8 cellular contexts compared by ENCODE assay signal in genomic region chr19:1438933-1439358, GRCh38. TPM values are rescaled to one million over a fixed set of nuclear protein-coding genes. Genes with fewer than 3 reads are reported as not detected.
A peak's percentile ranks its signal among the peaks of the same experiment; 100 is the strongest.
DNase-seq lines count a peak whose midpoint lies in the region; ATAC-seq and TF ChIP-seq lines count a peak whose summit lies in the region.

No MANE protein-coding gene starts in this region.

- no peak overlapping the region for H2BK15ac ChIP-seq in neuronal stem cell (ENCODE audit: low read length)

- H4K8ac ChIP-seq in neuronal stem cell (ENCODE audit: low read depth, low read length), result no peak overlapping the region

- H3K4me2 ChIP-seq in neuronal stem cell (ENCODE audit: insufficient read depth, low read length, poor library complexity, severe bottlenecking), result peak overlapping the region; percentile 91

- peaks cover 21% of the 10 kb centered on the region for H3K79me1 ChIP-seq in neuronal stem cell (ENCODE audit: low read depth, low read length)

- H3K27ac Mint-ChIP-seq in CD8-positive, alpha-beta T cell, result peak overlapping the region; percentile 100

- no peaks in the 10 kb centered on the region for H3K27me3 ChIP-seq in CD8-positive, alpha-beta T cell (ENCODE audit: insufficient read depth, low read length)
- no peaks in the 10 kb centered on the region for H3K27me3 ChIP-seq in MG63
- H3K27me3 ChIP-seq in ectodermal cell (ENCODE audit: control insufficient read depth, insufficient read depth, low read length, poor library complexity, severe bottlenecking), result no peaks in the 10 kb centered on the region
- H3K27me3 ChIP-seq in neuronal stem cell (ENCODE audit: control insufficient read depth in 3 of 3, insufficient read depth in 3 of 3, low read depth in 1 of 3, low read length in 3 of 3), result no peaks in the 10 kb centered on the region

- no peak overlapping the region for H2AFZ ChIP-seq in neuronal stem cell (ENCODE audit: low read length)

- no peak for ATAC-seq in CD8-positive, alpha-beta T cell
- ATAC-seq in HG02642 (IDR thresholded peaks at IDR 0.05; ENCODE audit: poor library complexity, unreplicated experiment) (no peak), HG03045 (IDR thresholded peaks at IDR 0.05; ENCODE audit: unreplicated experiment) (no peak)

- intact Hi-C loops in CD8-positive, alpha-beta T cell (cut with DNase I, micrococcal nuclease), result loop anchor here (1.0 to 5.0 kb wide), 6 partner anchors 32 to 213 kb away; partner anchors contain the start of genes DAZAP1 (in 2 of the 2), NDUFS7 (in 1 of the 2), PCSK4 (in 1 of the 2) and TCF3 (in 1 of the 2)

- H3K36me3 Mint-ChIP-seq in CD8-positive, alpha-beta T cell, result peaks cover 45% of the 10 kb centered on the region

- peaks cover 22% of the 10 kb centered on the region for H3K4me1 ChIP-seq in CD8-positive, alpha-beta T cell (ENCODE audit: insufficient read depth, low read length)
- H3K4me1 ChIP-seq in ectodermal cell (ENCODE audit: control insufficient read depth, insufficient read depth, low read length) (peaks cover 7% of the 10 kb centered on the region), neuronal stem cell (ENCODE audit: control insufficient read depth in 2 of 2, insufficient read depth in 1 of 2, low read depth in 1 of 2, low read length in 2 of 2) (peaks cover 4% of the 10 kb centered on the region in 2 donors)

- H3K23ac ChIP-seq in neuronal stem cell (ENCODE audit: low read depth, low read length, poor library complexity), result peak overlapping the region; percentile 99

- H3K9me3 ChIP-seq in CD8-positive, alpha-beta T cell (ENCODE audit: low read length), result no peaks in the 10 kb centered on the region
- H3K9me3 ChIP-seq in MG63 (no peaks in the 10 kb centered on the region), ectodermal cell (ENCODE audit: control insufficient read depth, low read length) (no peaks in the 10 kb centered on the region), neuronal stem cell (replicated peaks in 1 of 2; ENCODE audit: control insufficient read depth in 2 of 2, insufficient read depth in 1 of 2, low read depth in 1 of 2, low read length in 2 of 2) (peaks cover 0 to 2% of the 10 kb centered on the region in 2 donors)

- no peak overlapping the region for H3K4ac ChIP-seq in neuronal stem cell (ENCODE audit: low read length)

- H2BK5ac ChIP-seq in neuronal stem cell (ENCODE audit: low read length), result peak overlapping the region; percentile 87

- no peak for TF ChIP-seq CTCF in CD8-positive, alpha-beta T cell (IDR thresholded peaks at IDR 0.05)

- no peak overlapping the region for H2BK120ac ChIP-seq in neuronal stem cell (ENCODE audit: low read depth, low read length)

- H3K4me3 Mint-ChIP-seq in CD8-positive, alpha-beta T cell, result peak overlapping the region; percentile 98

- no peaks in the 10 kb centered on the region for H3K27me3 Mint-ChIP-seq in CD8-positive, alpha-beta T cell (ENCODE audit: low read depth)

- H3K14ac ChIP-seq in neuronal stem cell (ENCODE audit: low read length), result no peak overlapping the region

- POLR2A ChIA-PET in CD8-positive, alpha-beta T cell (lab: Charles Lee), result no interaction called here

- H3K18ac ChIP-seq in neuronal stem cell (ENCODE audit: low read length), result peak overlapping the region; percentile 100

- no peaks in the 10 kb centered on the region for H3K9me3 Mint-ChIP-seq in CD8-positive, alpha-beta T cell

- WGBS in ectodermal cell, 2 experiments, result 0 to 2% methylated on average over 27 of the region's 27 CpGs
- whole genome bisulfite sequencing in neuronal stem cell (ENCODE audit: extremely low coverage in 2 of 2, insufficient read length in 2 of 2, insufficient replicate concordance in 1 of 2), 2 donors, result no CpG with 5 or more reads among the region's 27 CpGs

- H2BK12ac ChIP-seq in neuronal stem cell (ENCODE audit: low read length), result no peak overlapping the region

- peaks cover 22% of the 10 kb centered on the region for H3K36me3 ChIP-seq in CD8-positive, alpha-beta T cell (ENCODE audit: insufficient read depth, low read length)
- H3K36me3 ChIP-seq in MG63 (peaks cover 47% of the 10 kb centered on the region), ectodermal cell (ENCODE audit: control insufficient read depth, insufficient read depth, low read length) (peaks cover 28% of the 10 kb centered on the region), neuronal stem cell (replicated peaks in 1 of 2; ENCODE audit: control insufficient read depth in 2 of 2, insufficient read depth in 2 of 2, low read length in 2 of 2) (peaks cover 39 to 62% of the 10 kb centered on the region in 2 donors)

- peaks cover 23% of the 10 kb centered on the region for H3K4me1 Mint-ChIP-seq in CD8-positive, alpha-beta T cell (ENCODE audit: low read depth)

- CTCF ChIA-PET in CD8-positive, alpha-beta T cell (lab: Charles Lee), result no interaction called here

- peak overlapping the region; percentile 82 for H3K27ac ChIP-seq in CD8-positive, alpha-beta T cell (ENCODE audit: low read depth, low read length)
- H3K27ac ChIP-seq in ectodermal cell (ENCODE audit: insufficient read depth, low read depth, low read length, poor library complexity, severe bottlenecking) (no peak overlapping the region), neuronal stem cell (replicated peaks; ENCODE audit: low read length) (no peak overlapping the region)

- peak overlapping the region; percentile 99 for H3K9ac ChIP-seq in neuronal stem cell (ENCODE audit: low read depth, low read length, poor library complexity)

- peak overlapping the region; percentile 79 for H3K4me3 ChIP-seq in CD8-positive, alpha-beta T cell (ENCODE audit: low read depth, low read length)
- peak overlapping the region; percentile 86 for H3K4me3 ChIP-seq in MG63
- peak overlapping the region; percentile 86 for H3K4me3 ChIP-seq in ectodermal cell (ENCODE audit: insufficient read depth, low read depth, low read length)
- H3K4me3 ChIP-seq in neuronal stem cell (ENCODE audit: low read length in 2 of 2), result peak overlapping the region; percentile 89 to 92

- H2AK5ac ChIP-seq in neuronal stem cell (ENCODE audit: low read depth, low read length), result peak overlapping the region; percentile 93

- H4K91ac ChIP-seq in neuronal stem cell (ENCODE audit: low read depth, low read length, poor library complexity), result no peak overlapping the region

- DNase-seq in CD8-positive, alpha-beta T cell, result no peak
- DNase-seq in MG63 (no peak), neuronal stem cell (ENCODE audit: low spot score) (no peak), H4 (ENCODE audit: low spot score) (no peak)
- DNase-seq in stimulated activated CD4-positive, alpha-beta T cell treated with anti-CD3 and anti-CD28 coated beads, Interleukin-2, amount 100 ng/mL, for 48 hours, result no peak

RNA-seq across cellular contexts. Expression of gene RPS15, which starts 0.8 kb away (rescaled TPM):
- 1,000 to 10,000 TPM; 2,066 to 2,071 TPM for total RNA-seq in CD8-positive, alpha-beta T cell
- total RNA-seq in MG63 (2014; rRNA removed; shearing (Covaris generic); ENCODE audit: low replicate concordance), result 702 and 820 TPM in 2 replicates
- polyA plus RNA-seq in ectodermal cell (2013, experiment 1 of 4), result 2,057 TPM
- 2,044 TPM for polyA plus RNA-seq in ectodermal cell (2013, experiment 2 of 4)
- 2,363 TPM for polyA plus RNA-seq in ectodermal cell (2013, experiment 3 of 4)
- polyA plus RNA-seq in ectodermal cell (2013, experiment 4 of 4), result 2,339 TPM
- 3,965 TPM for polyA plus RNA-seq in neuronal stem cell (2013, experiment 1 of 2)
- polyA plus RNA-seq in neuronal stem cell (2013, experiment 2 of 2), result 3,732 TPM
- 1,025 and 1,178 TPM in 2 replicates for total RNA-seq in H4 (2014; rRNA removed; shearing (Covaris generic))

RNA-seq across cellular contexts. Expression of gene APC2, which starts 11.0 kb away (rescaled TPM):
- total RNA-seq in CD8-positive, alpha-beta T cell, result under 1 TPM; 0.27 to 0.33 TPM
- total RNA-seq in MG63 (2014; rRNA removed; shearing (Covaris generic); ENCODE audit: low replicate concordance), result 0.59 and 2.0 TPM in 2 replicates
- polyA plus RNA-seq in ectodermal cell (2013, experiment 1 of 4), result 4.2 TPM
- polyA plus RNA-seq in ectodermal cell (2013, experiment 2 of 4), result 5.4 TPM
- 6.8 TPM for polyA plus RNA-seq in ectodermal cell (2013, experiment 3 of 4)
- polyA plus RNA-seq in ectodermal cell (2013, experiment 4 of 4), result 7.3 TPM
- polyA plus RNA-seq in neuronal stem cell (2013, experiment 1 of 2), result 3.4 TPM
- 3.9 TPM for polyA plus RNA-seq in neuronal stem cell (2013, experiment 2 of 2)
- total RNA-seq in H4 (2014; rRNA removed; shearing (Covaris generic)), result 0.02 and 1.5 TPM in 2 replicates

RNA-seq across cellular contexts. Expression of gene DAZAP1, which starts 31.6 kb away (rescaled TPM):
- 100 to 1,000 TPM; 140 to 144 TPM for total RNA-seq in CD8-positive, alpha-beta T cell
- 107 and 149 TPM in 2 replicates for total RNA-seq in MG63 (2014; rRNA removed; shearing (Covaris generic); ENCODE audit: low replicate concordance)
- 164 TPM for polyA plus RNA-seq in ectodermal cell (2013, experiment 1 of 4)
- 161 TPM for polyA plus RNA-seq in ectodermal cell (2013, experiment 2 of 4)
- 111 TPM for polyA plus RNA-seq in ectodermal cell (2013, experiment 3 of 4)
- 116 TPM for polyA plus RNA-seq in ectodermal cell (2013, experiment 4 of 4)
- polyA plus RNA-seq in neuronal stem cell (2013, experiment 1 of 2), result 124 TPM
- 126 TPM for polyA plus RNA-seq in neuronal stem cell (2013, experiment 2 of 2)
- total RNA-seq in H4 (2014; rRNA removed; shearing (Covaris generic)), result 47.6 and 59.4 TPM in 2 replicates

RNA-seq across cellular contexts. Expression of gene GAMT, which starts 37.6 kb away (rescaled TPM):
- total RNA-seq in CD8-positive, alpha-beta T cell, result 10 to 100 TPM in 1 of 2 experiments, 1 to 10 TPM in 1; 9.5 to 11.4 TPM
- total RNA-seq in MG63 (2014; rRNA removed; shearing (Covaris generic); ENCODE audit: low replicate concordance), result 22.1 and 30.7 TPM in 2 replicates
- polyA plus RNA-seq in ectodermal cell (2013, experiment 1 of 4), result 52.9 TPM
- polyA plus RNA-seq in ectodermal cell (2013, experiment 2 of 4), result 56.8 TPM
- polyA plus RNA-seq in ectodermal cell (2013, experiment 3 of 4), result 38.4 TPM
- 41.1 TPM for polyA plus RNA-seq in ectodermal cell (2013, experiment 4 of 4)
- polyA plus RNA-seq in neuronal stem cell (2013, experiment 1 of 2), result 41.6 TPM
- 42.6 TPM for polyA plus RNA-seq in neuronal stem cell (2013, experiment 2 of 2)
- total RNA-seq in H4 (2014; rRNA removed; shearing (Covaris generic)), result 15.5 and 18.9 TPM in 2 replicates

RNA-seq across cellular contexts. Expression of gene C19orf25, which starts 40.1 kb away (rescaled TPM):
- 10 to 100 TPM; 11.9 to 12.1 TPM for total RNA-seq in CD8-positive, alpha-beta T cell
- total RNA-seq in MG63 (2014; rRNA removed; shearing (Covaris generic); ENCODE audit: low replicate concordance), result 25.6 and 51.6 TPM in 2 replicates
- polyA plus RNA-seq in ectodermal cell (2013, experiment 1 of 4), result 44.9 TPM
- 44.0 TPM for polyA plus RNA-seq in ectodermal cell (2013, experiment 2 of 4)
- 33.2 TPM for polyA plus RNA-seq in ectodermal cell (2013, experiment 3 of 4)
- polyA plus RNA-seq in ectodermal cell (2013, experiment 4 of 4), result 34.1 TPM
- polyA plus RNA-seq in neuronal stem cell (2013, experiment 1 of 2), result 22.9 TPM
- polyA plus RNA-seq in neuronal stem cell (2013, experiment 2 of 2), result 21.4 TPM
- total RNA-seq in H4 (2014; rRNA removed; shearing (Covaris generic)), result 7.9 and 10.5 TPM in 2 replicates
